ENCODE assay signal across 8 cellular contexts in the genomic region with DNA sequence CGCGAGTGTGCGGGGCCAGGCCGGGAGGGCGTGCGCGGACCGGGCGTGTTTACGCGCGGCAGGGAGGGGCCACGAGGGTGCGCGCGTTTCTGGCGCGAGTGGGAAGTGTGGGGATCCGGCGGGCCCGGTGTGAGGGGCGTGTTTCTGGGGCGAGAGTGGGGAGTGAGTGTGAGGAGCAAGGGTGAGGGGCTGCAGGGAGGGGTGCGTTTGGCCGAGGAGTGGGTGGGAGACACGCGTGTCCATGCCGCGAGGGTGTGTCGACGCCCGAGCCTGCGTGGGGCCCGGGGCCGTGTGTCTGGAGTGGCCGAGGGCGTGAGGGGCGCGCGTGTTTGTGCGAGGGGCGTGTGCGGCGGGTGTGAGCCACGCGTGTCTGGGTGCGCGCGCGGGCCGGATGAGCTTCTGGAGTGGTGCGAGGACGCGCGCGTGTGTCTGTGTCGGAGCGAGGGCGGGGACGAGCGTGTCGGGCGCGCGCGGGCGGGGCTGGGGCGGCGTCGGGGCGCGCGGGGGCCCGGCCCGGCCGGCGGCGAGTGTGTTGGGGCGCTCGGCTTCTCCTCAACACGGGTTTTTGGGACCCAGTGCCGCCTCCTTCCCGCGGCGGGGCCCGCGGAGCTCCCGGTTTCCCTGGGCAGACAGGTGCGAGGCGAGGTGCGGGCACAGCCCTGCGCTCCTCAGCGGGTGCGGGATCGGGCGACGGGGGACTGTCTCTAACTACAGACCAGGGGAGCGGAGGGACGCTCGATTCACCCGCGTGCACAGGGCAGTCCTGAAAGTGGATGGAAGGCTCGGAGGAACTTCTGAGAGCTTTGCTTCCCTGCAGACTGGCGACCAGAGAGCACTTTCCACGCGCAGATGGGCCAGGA.
DNase-seq lines count a peak whose midpoint lies in the region; ATAC-seq, FAIRE-seq and TF ChIP-seq lines count a peak whose summit lies in the region.

No MANE protein-coding gene starts in this region.

- H3K9ac ChIP-seq in H1 (replicated peaks in 1 of 4; ENCODE audit: extremely low read depth in 1 of 4, low read depth in 3 of 4, low read length in 3 of 4) = no peak overlapping the region
- peak overlapping the region; percentile 53 for H3K9ac ChIP-seq in mucosa of stomach (ENCODE audit: low read length)

- TF ChIP-seq CTCF in H1 (IDR thresholded peaks at IDR 0.05; ENCODE audit: control extremely low read depth in 1 of 3, insufficient read depth in 1 of 3, low read depth in 1 of 3, low read length in 3 of 3) = no peak
- no peak for TF ChIP-seq CTCF in vagina (IDR thresholded peaks at IDR 0.05)

- H3K9me3 Mint-ChIP-seq in activated CD4-positive, alpha-beta T cell treated with anti-CD3 and anti-CD28 coated beads, Interleukin-2, amount 10 ng/mL, durations not matched to agents 24 days and 14 days = no peaks in the 10 kb centered on the region

- no peaks in the 10 kb centered on the region for H3K79me1 ChIP-seq in H1 (ENCODE audit: low read depth, low read length)

- ATAC-seq in GM21723 (IDR thresholded peaks at IDR 0.05; ENCODE audit: unreplicated experiment) = no peak
- ATAC-seq in HG03039 (IDR thresholded peaks at IDR 0.05; ENCODE audit: unreplicated experiment) = no peak

- H3K4me3 Mint-ChIP-seq in activated CD4-positive, alpha-beta T cell treated with anti-CD3 and anti-CD28 coated beads, Interleukin-2, amount 10 ng/mL, durations not matched to agents 24 days and 14 days = peak overlapping the region; percentile 81

- H3K4me3 ChIP-seq in H1 (ENCODE audit: extremely low read depth in 1 of 4, insufficient read depth in 2 of 4, low read depth in 3 of 4, low read length in 4 of 4) (peak overlapping the region; percentile 10 to 62 (median 36); a peak in 7 of 8 replicates), mucosa of stomach (ENCODE audit: low read length) (no peak overlapping the region), vagina (peak overlapping the region; percentile 53 to 61)

- TF ChIP-seq RAD21 in H1 (IDR thresholded peaks at IDR 0.05 in 1 of 2, conservative IDR thresholded peaks at IDR 0.05 in 1 of 2; ENCODE audit: low read depth in 2 of 2, low read length in 2 of 2) = no peak

- no peaks in the 10 kb centered on the region for H3K9me3 ChIP-seq in H1 (ENCODE audit: insufficient read depth in 2 of 2, low read depth in 1 of 2, low read length in 1 of 2)
- H3K9me3 ChIP-seq in mucosa of stomach (ENCODE audit: control insufficient read depth, low read length) = no peaks in the 10 kb centered on the region
- H3K9me3 ChIP-seq in vagina = no peaks in the 10 kb centered on the region

- CTCF ChIA-PET in H1 (lab: Charles Lee; ENCODE audit: partially characterized antibody) = interaction anchor here (0.8 to 2.2 kb wide), 5 partner anchors 15 to 56 kb away, joined by 3 to 6 read pairs (median 4); no protein-coding TSS in a partner anchor

- H2AK5ac ChIP-seq in H1 (ENCODE audit: low read depth, low read length) = no peak overlapping the region

- POLR2A ChIA-PET in H1 (lab: Charles Lee; ENCODE audit: partially characterized antibody) = interaction anchor here (0.5 to 2.9 kb wide), 12 partner anchors 9 to 199 kb away, joined by 3 to 20 read pairs (median 3); no protein-coding TSS in a partner anchor

- peaks cover 0 to 2% of the 10 kb centered on the region in 2 experiments for H4K20me1 ChIP-seq in H1 (replicated peaks in 1 of 2; ENCODE audit: control insufficient read depth in 1 of 2, insufficient read depth in 2 of 2, low read length in 2 of 2)

- H3K4ac ChIP-seq in H1 (replicated peaks; ENCODE audit: insufficient read length, low read depth, low read length) = no peak overlapping the region

- H4K91ac ChIP-seq in H1 (replicated peaks; ENCODE audit: insufficient read length, low read length) = no peak overlapping the region

- H3K36me3 ChIP-seq in H1 (ENCODE audit: control insufficient read depth in 2 of 4, insufficient read depth in 4 of 4, low read length in 3 of 4) = no peaks in the 10 kb centered on the region
- H3K36me3 ChIP-seq in mucosa of stomach (ENCODE audit: control insufficient read depth, insufficient read depth, low read length) = no peaks in the 10 kb centered on the region
- no peaks in the 10 kb centered on the region for H3K36me3 ChIP-seq in vagina

- H4K5ac ChIP-seq in H1 (ENCODE audit: insufficient read length, low read depth, low read length) = no peak overlapping the region

- H3K27ac Mint-ChIP-seq in activated CD4-positive, alpha-beta T cell treated with anti-CD3 and anti-CD28 coated beads, Interleukin-2, amount 10 ng/mL, durations not matched to agents 24 days and 14 days = peak overlapping the region; percentile 62

- H2BK5ac ChIP-seq in H1 (ENCODE audit: low read depth, low read length) = no peak overlapping the region

- no peaks in the 10 kb centered on the region for H3K79me2 ChIP-seq in H1 (ENCODE audit: control insufficient read depth in 1 of 2, insufficient read depth in 2 of 2, low read length in 2 of 2)

- no peak overlapping the region for H3K14ac ChIP-seq in H1 (ENCODE audit: insufficient read length)

- H3K27me3 Mint-ChIP-seq in activated CD4-positive, alpha-beta T cell treated with anti-CD3 and anti-CD28 coated beads, Interleukin-2, amount 10 ng/mL, durations not matched to agents 24 days and 14 days = peaks cover 68% of the 10 kb centered on the region

- no peak overlapping the region for H2BK15ac ChIP-seq in H1 (ENCODE audit: low read length)

- H2BK20ac ChIP-seq in H1 (ENCODE audit: low read length) = no peak overlapping the region

- intact Hi-C loops in activated CD4-positive, alpha-beta T cell treated with anti-CD3 and anti-CD28 coated beads, Interleukin-2, amount 10 ng/mL, durations not matched to agents 24 days and 14 days (cut with micrococcal nuclease) = no loop called here
- intact Hi-C loops in vagina (cut with DNase I) = no loop called here

- DNase-seq in ELF-1 (ENCODE audit: low read depth, low spot score) = peak; percentile 46
- peak; percentile 71 for DNase-seq in activated CD4-positive, alpha-beta T cell treated with anti-CD3 and anti-CD28 coated beads, Interleukin-2, amount 10 ng/mL, durations not matched to agents 24 days and 14 days
- DNase-seq in H1 (ENCODE audit: low read depth in 1 of 2, low spot score in 2 of 2) = peak in 1 of 2 experiments; percentile 67
- no peak for DNase-seq in vagina (ENCODE audit: extremely low spot score in 2 of 2)
- DNase-seq in SK-N-DZ (ENCODE audit: low spot score) = no peak

- TF ChIP-seq POLR2A in H1 (IDR thresholded peaks at IDR 0.05; ENCODE audit: control extremely low read depth in 1 of 2, low read depth in 2 of 2, low read length in 2 of 2) (no peak), vagina (IDR thresholded peaks at IDR 0.05) (no peak)

- H3K23me2 ChIP-seq in H1 (ENCODE audit: low read depth, low read length) = peaks cover 3% of the 10 kb centered on the region; the same call in 1 of the 2 replicates

- H3K4me1 Mint-ChIP-seq in activated CD4-positive, alpha-beta T cell treated with anti-CD3 and anti-CD28 coated beads, Interleukin-2, amount 10 ng/mL, durations not matched to agents 24 days and 14 days = peaks cover 4% of the 10 kb centered on the region

- H4K8ac ChIP-seq in H1 (ENCODE audit: extremely low read depth, insufficient read depth, low read length) = no peak overlapping the region; the same call in none of the 2 replicates

- no peak overlapping the region for H3K23ac ChIP-seq in H1 (ENCODE audit: insufficient read length)

- H3K18ac ChIP-seq in H1 (ENCODE audit: extremely low read depth, low read length) = no peak overlapping the region

- no peak overlapping the region for H3K56ac ChIP-seq in H1 (replicated peaks; ENCODE audit: insufficient read length, low read depth, low read length)

- no peaks in the 10 kb centered on the region for H3K36me3 Mint-ChIP-seq in activated CD4-positive, alpha-beta T cell treated with anti-CD3 and anti-CD28 coated beads, Interleukin-2, amount 10 ng/mL, durations not matched to agents 24 days and 14 days (ENCODE audit: low read depth)

- H3K4me2 ChIP-seq in H1 (ENCODE audit: insufficient read depth in 1 of 2, low read depth in 2 of 2, low read length in 2 of 2) = peak overlapping the region; percentile 10 to 49; a peak in 3 of 4 replicates

- H2BK12ac ChIP-seq in H1 (ENCODE audit: low read depth, low read length) = no peak overlapping the region

- H3K4me1 ChIP-seq in H1 (replicated peaks in 1 of 4; ENCODE audit: control insufficient read depth in 3 of 4, insufficient read depth in 4 of 4, low read length in 3 of 4) (peaks cover 2 to 16% (median 10%) of the 10 kb centered on the region in 4 experiments; a peak in 6 of 7 replicates), mucosa of stomach (ENCODE audit: control insufficient read depth, insufficient read depth, low read length) (peaks cover 4% of the 10 kb centered on the region), vagina (peaks cover 3% of the 10 kb centered on the region)

- H2BK120ac ChIP-seq in H1 (replicated peaks; ENCODE audit: low read depth, low read length) = no peak overlapping the region

- WGBS in H1 (ENCODE audit: extremely low coverage in 1 of 2, insufficient coverage in 1 of 2, insufficient read length in 1 of 2, insufficient replicate concordance in 2 of 2, low coverage in 1 of 2, low lambda C conversion rate in 2 of 2, missing lambda C conversion rate in 1 of 2), 2 experiments = 23% methylated on average over 17 of the region's 106 CpGs; no CpG with 5 or more reads in 1 of the 2 experiments

- no peak for TF ChIP-seq EP300 in H1 (IDR thresholded peaks at IDR 0.05; ENCODE audit: borderline replicate concordance in 1 of 2, low read depth in 2 of 2, low read length in 2 of 2)

- H3K27ac ChIP-seq in H1 (ENCODE audit: low read depth, low read length) (no peak overlapping the region), vagina (peak overlapping the region; percentile 52)

- H2AFZ ChIP-seq in H1 (ENCODE audit: low read length) = no peak overlapping the region

- peaks cover 0 to 21% (median 15%) of the 10 kb centered on the region in 4 experiments; a peak in 5 of 7 replicates for H3K27me3 ChIP-seq in H1 (replicated peaks in 1 of 4; ENCODE audit: control insufficient read depth in 3 of 4, extremely low read depth in 1 of 4, insufficient read depth in 3 of 4, low read length in 3 of 4)
- peaks cover 19% of the 10 kb centered on the region for H3K27me3 ChIP-seq in mucosa of stomach (ENCODE audit: control insufficient read depth, insufficient read depth, low read length)
- H3K27me3 ChIP-seq in vagina = no peaks in the 10 kb centered on the region

- FAIRE-seq in H1 (lab: Jason Lieb, UNC) = no peak

TF ChIP-seq in H1, 55 proteins besides CTCF, POLR2A, EP300 and RAD21 (continues in another document):
- TF ChIP-seq HDAC2 (IDR thresholded peaks at IDR 0.05; ENCODE audit: borderline replicate concordance in 1 of 2, low read depth in 2 of 2, low read length in 2 of 2) (peak; percentile 95 to 97), BACH1 (IDR thresholded peaks at IDR 0.05; ENCODE audit: low read length) (peak; percentile 94), SUZ12 (IDR thresholded peaks at IDR 0.05; ENCODE audit: low read length) (peak; percentile 59; the same call in 1 of the 2 replicates)
- TF ChIP-seq, protein P1, sequence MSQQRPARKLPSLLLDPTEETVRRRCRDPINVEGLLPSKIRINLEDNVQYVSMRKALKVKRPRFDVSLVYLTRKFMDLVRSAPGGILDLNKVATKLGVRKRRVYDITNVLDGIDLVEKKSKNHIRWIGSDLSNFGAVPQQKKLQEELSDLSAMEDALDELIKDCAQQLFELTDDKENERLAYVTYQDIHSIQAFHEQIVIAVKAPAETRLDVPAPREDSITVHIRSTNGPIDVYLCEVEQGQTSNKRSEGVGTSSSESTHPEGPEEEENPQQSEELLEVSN (IDR thresholded peaks at IDR 0.05) = 0 out of 2 replicates have a peak, but pooled peaks have one; percentile 24

Comparison
In these comparisons a context has a peak if more than half of its experiments do, and no peak if none do; other contexts are left out.
1. DNase-seq: peak in ELF-1 (single experiment) and activated CD4-positive, alpha-beta T cell treated with anti-CD3 and anti-CD28 coated beads, Interleukin-2, amount 10 ng/mL, durations not matched to agents 24 days and 14 days (single experiment); none in vagina (0 of 2) and SK-N-DZ (single experiment).